Comparison of ENCODE assay signal across 9 cellular contexts in genomic region chr11:10934293-10934850, GRCh38.
DNase-seq lines count a peak whose midpoint lies in the region; ATAC-seq and TF ChIP-seq lines count a peak whose summit lies in the region.
"Had no signal": no experiment of that assay in that cellular context is flagged by ENCODE, and none has a peak within 500 bp of the region (broad histone marks: within the 10 kb centered on the region; RNA-seq: fewer than 3 reads in every experiment).

No MANE protein-coding gene starts in this region.

- H3K27me3 ChIP-seq in BLaER1 treated with 17β-estradiol and CSF1 and Interleukin-3, amounts not matched to agents 10 nM and 100 nM = peaks cover 34 to 53% (median 48%) of the 10 kb centered on the region in 11 experiments
- H3K27me3 ChIP-seq in mesendoderm (ENCODE audit: insufficient read depth, low read length, poor library complexity) = no peaks in the 10 kb centered on the region

- no peak overlapping the region for H4K8ac ChIP-seq in mesendoderm (ENCODE audit: low read depth, low read length)

- peaks cover 0 to 36% (median 14%) of the 10 kb centered on the region in 10 experiments; a peak in 15 of 20 replicates for H3K4me1 ChIP-seq in BLaER1 treated with 17β-estradiol and CSF1 and Interleukin-3, amounts not matched to agents 10 nM and 100 nM
- H3K4me1 ChIP-seq in mesendoderm (ENCODE audit: control insufficient read depth, low read depth, low read length) = no peaks in the 10 kb centered on the region

- H4K20me1 ChIP-seq in BLaER1 treated with 17β-estradiol and CSF1 and Interleukin-3, amounts not matched to agents 10 nM and 100 nM = peaks cover 0 to 11% (median 0%) of the 10 kb centered on the region in 11 experiments; a peak in 6 of 22 replicates

- H3K18ac ChIP-seq in mesendoderm (ENCODE audit: low read length) = no peak overlapping the region

- no peak overlapping the region for H3K27ac ChIP-seq in BLaER1 treated with 17β-estradiol and CSF1 and Interleukin-3, amounts not matched to agents 10 nM and 100 nM
- H3K27ac ChIP-seq in mesendoderm (ENCODE audit: low read depth, low read length) = no peak overlapping the region
- H3K27ac ChIP-seq: HL-60 had no signal

- H2BK15ac ChIP-seq in mesendoderm (replicated peaks; ENCODE audit: low read depth) = no peak overlapping the region

- peak overlapping the region; percentile 54 to 89 (median 72) for H3K4me2 ChIP-seq in BLaER1 treated with 17β-estradiol and CSF1 and Interleukin-3, amounts not matched to agents 10 nM and 100 nM
- peak overlapping the region; percentile 97 for H3K4me2 ChIP-seq in mesendoderm (ENCODE audit: low read length)

- in situ Hi-C loops in astrocyte of the spinal cord (cut with HindIII; ENCODE audit: low sequenced_read_pairs) = no loop called here

- H2BK120ac ChIP-seq in mesendoderm (ENCODE audit: low read depth, low read length) = no peak overlapping the region

- H2AK5ac ChIP-seq in mesendoderm (ENCODE audit: low read length) = no peak overlapping the region

- H3K4ac ChIP-seq in mesendoderm (ENCODE audit: low read depth, low read length) = no peak overlapping the region

- peak overlapping the region; percentile 95 for H3K56ac ChIP-seq in mesendoderm (ENCODE audit: low read length)

- H3K23ac ChIP-seq in mesendoderm (ENCODE audit: low read length) = no peak overlapping the region

- WGBS in mesendoderm (ENCODE audit: extremely low coverage, insufficient coverage, low lambda C conversion rate) = no CpG with 5 or more reads among the region's 9 CpGs

- no peak for ATAC-seq in GM21737 (IDR thresholded peaks at IDR 0.05; ENCODE audit: unreplicated experiment)
- ATAC-seq in HG02852 (IDR thresholded peaks at IDR 0.05; ENCODE audit: unreplicated experiment) = no peak

- peak overlapping the region in 7 of 10 experiments; percentile 4 to 39 (median 28); a peak in 10 of 20 replicates for H3K4me3 ChIP-seq in BLaER1 treated with 17β-estradiol and CSF1 and Interleukin-3, amounts not matched to agents 10 nM and 100 nM
- H3K4me3 ChIP-seq in astrocyte of the spinal cord (ENCODE audit: low read depth, low read length) = peak overlapping the region; percentile 42
- H3K4me3 ChIP-seq in mesendoderm (ENCODE audit: low read length) = no peak overlapping the region

- no peak overlapping the region for H4K5ac ChIP-seq in mesendoderm (ENCODE audit: low read length)

- H3K36me3 ChIP-seq in BLaER1 treated with 17β-estradiol and CSF1 and Interleukin-3, amounts not matched to agents 10 nM and 100 nM = no peaks in the 10 kb centered on the region
- H3K36me3 ChIP-seq in mesendoderm (ENCODE audit: control insufficient read depth, insufficient read depth, low read length) = no peaks in the 10 kb centered on the region

- no peaks in the 10 kb centered on the region for H3K79me1 ChIP-seq in mesendoderm (ENCODE audit: low read length)

- no peak for TF ChIP-seq CTCF in astrocyte of the spinal cord (IDR thresholded peaks at IDR 0.05; ENCODE audit: low read depth, low read length)

- peak; percentile 34 for DNase-seq in LoVo (ENCODE audit: low spot score)
- DNase-seq in astrocyte of the spinal cord (ENCODE audit: low read depth, low spot score) = no peak
- DNase-seq in mesendoderm = no peak
- DNase-seq in SHP77 (lab: John Stamatoyannopoulos, UW) = no peak
- DNase-seq in ecto neural progenitor cell (ENCODE audit: low spot score) = no peak

- no peaks in the 10 kb centered on the region for H3K79me2 ChIP-seq in mesendoderm (ENCODE audit: control insufficient read depth, insufficient read depth, low read length)

- H2BK5ac ChIP-seq in mesendoderm (ENCODE audit: low read length) = no peak overlapping the region

- H3K9ac ChIP-seq in BLaER1 treated with 17β-estradiol and CSF1 and Interleukin-3, amounts not matched to agents 10 nM and 100 nM = peak overlapping the region in 3 of 11 experiments; percentile 11 to 30 (median 30); a peak in 1 of 22 replicates
- H3K9ac ChIP-seq in mesendoderm (ENCODE audit: low read length) = peak overlapping the region; percentile 86

- H3K9me3 ChIP-seq in BLaER1 treated with 17β-estradiol and CSF1 and Interleukin-3, amounts not matched to agents 10 nM and 100 nM (replicated peaks in 1 of 11) = no peaks in the 10 kb centered on the region
